Comparison of ENCODE assay signal across 1 cellular context in the genomic region with DNA sequence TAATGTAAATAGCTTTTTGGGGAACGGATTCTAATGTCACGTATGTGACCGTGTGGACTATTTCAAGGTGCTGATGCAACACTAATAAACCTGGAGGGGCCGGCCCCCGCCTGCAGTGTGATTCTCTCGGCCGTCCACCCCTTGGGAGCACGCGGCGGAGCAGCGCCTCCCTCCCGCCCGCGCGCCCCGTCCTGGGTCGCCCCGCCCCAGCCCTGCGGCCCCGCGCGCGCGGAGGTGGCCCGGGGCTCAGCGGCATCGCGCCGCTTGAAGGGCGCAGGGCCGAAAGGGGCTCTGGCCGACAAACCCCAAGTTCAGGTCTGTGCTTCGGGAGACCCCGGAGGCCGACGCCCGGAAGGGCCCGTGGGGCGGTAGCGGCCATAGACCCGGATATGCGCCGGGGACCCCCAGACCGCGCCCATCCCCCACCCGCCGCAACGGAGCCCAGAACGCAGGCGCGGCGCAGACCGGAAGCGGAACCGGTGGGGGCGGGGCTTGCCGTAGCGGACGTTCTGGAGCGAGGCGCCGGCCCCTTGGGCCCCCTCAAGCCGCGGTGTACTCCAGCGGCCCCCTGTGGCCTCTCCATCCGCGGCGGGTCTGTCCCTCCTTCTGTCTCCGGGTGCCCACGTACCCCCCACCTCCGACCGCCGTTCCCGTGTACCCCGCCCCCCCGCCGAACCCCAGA.
A peak's percentile ranks its signal among the peaks of the same experiment; 100 is the strongest.
TF ChIP-seq lines count a peak whose summit lies in the region.

TEX22 (plus strand) TSS at position 495 of the 682 bp plus-strand sequence. CDS start 803 bp downstream, outside the sequence.

TF ChIP-seq in HEK293, 187 proteins besides CTCF, POLR2A, EP300 and RAD21 (continued from another document):
- peak; percentile 94 for TF ChIP-seq ZBTB11 (tag by site-specific recombination; conservative IDR thresholded peaks at IDR 0.05; ENCODE audit: low read depth)
- TF ChIP-seq, protein P1, sequence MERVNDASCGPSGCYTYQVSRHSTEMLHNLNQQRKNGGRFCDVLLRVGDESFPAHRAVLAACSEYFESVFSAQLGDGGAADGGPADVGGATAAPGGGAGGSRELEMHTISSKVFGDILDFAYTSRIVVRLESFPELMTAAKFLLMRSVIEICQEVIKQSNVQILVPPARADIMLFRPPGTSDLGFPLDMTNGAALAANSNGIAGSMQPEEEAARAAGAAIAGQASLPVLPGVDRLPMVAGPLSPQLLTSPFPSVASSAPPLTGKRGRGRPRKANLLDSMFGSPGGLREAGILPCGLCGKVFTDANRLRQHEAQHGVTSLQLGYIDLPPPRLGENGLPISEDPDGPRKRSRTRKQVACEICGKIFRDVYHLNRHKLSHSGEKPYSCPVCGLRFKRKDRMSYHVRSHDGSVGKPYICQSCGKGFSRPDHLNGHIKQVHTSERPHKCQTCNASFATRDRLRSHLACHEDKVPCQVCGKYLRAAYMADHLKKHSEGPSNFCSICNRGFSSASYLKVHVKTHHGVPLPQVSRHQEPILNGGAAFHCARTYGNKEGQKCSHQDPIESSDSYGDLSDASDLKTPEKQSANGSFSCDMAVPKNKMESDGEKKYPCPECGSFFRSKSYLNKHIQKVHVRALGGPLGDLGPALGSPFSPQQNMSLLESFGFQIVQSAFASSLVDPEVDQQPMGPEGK (tag by site-specific recombination; IDR thresholded peaks at IDR 0.05): peak; percentile 93
- no peak for TF ChIP-seq WT1 (tag by site-specific recombination; IDR thresholded peaks at IDR 0.05)
- TF ChIP-seq RBAK (tag by site-specific recombination; IDR thresholded peaks at IDR 0.05): no peak
- no peak for TF ChIP-seq OSR2 (tag by site-specific recombination; IDR thresholded peaks at IDR 0.05)
- peak; percentile 93 for TF ChIP-seq ZBTB20 (tag by site-specific recombination; IDR thresholded peaks at IDR 0.05)
- TF ChIP-seq SP3 (tag by site-specific recombination; IDR thresholded peaks at IDR 0.05): peak; percentile 78
- TF ChIP-seq ZNF704 (tag by site-specific recombination; IDR thresholded peaks at IDR 0.05): no peak
- no peak for TF ChIP-seq ZFP3 (tag by site-specific recombination; IDR thresholded peaks at IDR 0.05; ENCODE audit: low read depth)
- peak; percentile 85 for TF ChIP-seq ZNF660 (tag by site-specific recombination; IDR thresholded peaks at IDR 0.05)
- no peak for TF ChIP-seq SCRT1 (tag by site-specific recombination; IDR thresholded peaks at IDR 0.05; ENCODE audit: borderline replicate concordance)
- TF ChIP-seq ZFP69B (tag by site-specific recombination; IDR thresholded peaks at IDR 0.05): peak; percentile 52; the same call in 1 of the 2 replicates
TF ChIP-seq in HEK293: peak in this region for 56.
